Comparison of ENCODE assay signal across 8 cellular contexts in genomic region chr19:2540646-2541454, GRCh38.
DNase-seq lines count a peak whose midpoint lies in the region; ATAC-seq and TF ChIP-seq lines count a peak whose summit lies in the region.

No MANE protein-coding gene starts in this region.

- CTCF ChIA-PET in activated CD4-positive, alpha-beta T cell treated with anti-CD3 and anti-CD28 coated beads, Interleukin-2, amount 10 ng/mL, durations not matched to agents 7 days and 5 days (lab: Charles Lee), result no interaction called here

- peak overlapping the region; percentile 68 for H3K4me3 Mint-ChIP-seq in neural crest cell
- no peak overlapping the region for H3K4me3 Mint-ChIP-seq in activated CD4-positive, alpha-beta T cell treated with anti-CD3 and anti-CD28 coated beads, Interleukin-2, amount 10 ng/mL, durations not matched to agents 7 days and 5 days

- H3K27ac Mint-ChIP-seq in neural crest cell (ENCODE audit: unreplicated experiment), result no peak overlapping the region
- no peak overlapping the region for H3K27ac Mint-ChIP-seq in activated CD4-positive, alpha-beta T cell treated with anti-CD3 and anti-CD28 coated beads, Interleukin-2, amount 10 ng/mL, durations not matched to agents 7 days and 5 days

- DNase-seq in AG09309 (ENCODE audit: low read depth), result peak; percentile 91
- peak; percentile 89 for DNase-seq in RKO (ENCODE audit: low spot score)
- peak; percentile 91 for DNase-seq in fibroblast of mammary gland (ENCODE audit: low read depth)
- peak; percentile 65 for DNase-seq in neural crest cell (ENCODE audit: low read depth, low spot score)
- DNase-seq in inferior parietal cortex (ENCODE audit: extremely low spot score), result no peak
- DNase-seq in hippocampal formation (lab: John Stamatoyannopoulos, UW), result no peak
- no peak for DNase-seq in activated CD4-positive, alpha-beta T cell treated with anti-CD3 and anti-CD28 coated beads, Interleukin-2, amount 10 ng/mL, durations not matched to agents 7 days and 5 days

- H3K27me3 Mint-ChIP-seq in neural crest cell (ENCODE audit: low read depth), result no peaks in the 10 kb centered on the region
- no peaks in the 10 kb centered on the region for H3K27me3 Mint-ChIP-seq in activated CD4-positive, alpha-beta T cell treated with anti-CD3 and anti-CD28 coated beads, Interleukin-2, amount 10 ng/mL, durations not matched to agents 7 days and 5 days

- no peak for ATAC-seq in HG03354 (IDR thresholded peaks at IDR 0.05; ENCODE audit: poor library complexity, severe bottlenecking, unreplicated experiment)

- no peak overlapping the region; the same call in 1 of the 2 replicates for H3K4me3 ChIP-seq in AG09309 (ENCODE audit: control insufficient read depth, low read depth, low read length)
- H3K4me3 ChIP-seq in fibroblast of mammary gland (ENCODE audit: control insufficient read depth, low read depth, low read length), result peak overlapping the region; percentile 12

- H3K36me3 Mint-ChIP-seq in neural crest cell (ENCODE audit: low read depth), result no peaks in the 10 kb centered on the region
- H3K36me3 Mint-ChIP-seq in activated CD4-positive, alpha-beta T cell treated with anti-CD3 and anti-CD28 coated beads, Interleukin-2, amount 10 ng/mL, durations not matched to agents 7 days and 5 days (ENCODE audit: low read depth), result no peaks in the 10 kb centered on the region

- H3K4me1 Mint-ChIP-seq in neural crest cell, result peaks cover 29% of the 10 kb centered on the region
- H3K4me1 Mint-ChIP-seq in activated CD4-positive, alpha-beta T cell treated with anti-CD3 and anti-CD28 coated beads, Interleukin-2, amount 10 ng/mL, durations not matched to agents 7 days and 5 days, result peaks cover 39% of the 10 kb centered on the region

- H3K9me3 Mint-ChIP-seq in neural crest cell, result no peaks in the 10 kb centered on the region
- no peaks in the 10 kb centered on the region for H3K9me3 Mint-ChIP-seq in activated CD4-positive, alpha-beta T cell treated with anti-CD3 and anti-CD28 coated beads, Interleukin-2, amount 10 ng/mL, durations not matched to agents 7 days and 5 days

- POLR2A ChIA-PET in activated CD4-positive, alpha-beta T cell treated with anti-CD3 and anti-CD28 coated beads, Interleukin-2, amount 10 ng/mL, durations not matched to agents 7 days and 5 days (lab: Charles Lee), result no interaction called here

- TF ChIP-seq CTCF in AG09309 (IDR thresholded peaks at IDR 0.05; ENCODE audit: control insufficient read depth, insufficient read depth, low read depth, low read length, missing control alignments) (peak; percentile 41), fibroblast of mammary gland (conservative IDR thresholded peaks at IDR 0.05; ENCODE audit: control insufficient read depth, insufficient read depth, low read depth, low read length) (no peak), neural crest cell (conservative IDR thresholded peaks at IDR 0.05) (peak; percentile 51)

Comparison
In these comparisons a context has a peak if more than half of its experiments do, and no peak if none do; other contexts are left out.
1. DNase-seq: peak in AG09309 (single experiment), RKO (single experiment), fibroblast of mammary gland (single experiment) and neural crest cell (single experiment); none in inferior parietal cortex (single experiment), hippocampal formation (0 of 2) and activated CD4-positive, alpha-beta T cell treated with anti-CD3 and anti-CD28 coated beads, Interleukin-2, amount 10 ng/mL, durations not matched to agents 7 days and 5 days (single experiment).